In genomic region chr11:65434667-65435179, GRCh38 we compare ENCODE assay signal across 1 cellular context.
TF ChIP-seq lines count a peak whose summit lies in the region.

No MANE protein-coding gene starts in this region.

TF ChIP-seq in WTC11, 78 proteins besides CTCF, POLR2A, EP300 and RAD21 (continued from another document):
- no peak for TF ChIP-seq ARID4B (CRISPR knock-in tag; IDR thresholded peaks at IDR 0.05; ENCODE audit: borderline replicate concordance)
